ENCODE assay signal across 8 cellular contexts in genomic region chr3:64030741-64031140, GRCh38. TPM values are rescaled to one million over a fixed set of nuclear protein-coding genes. Genes with fewer than 3 reads are reported as not detected.
A peak's percentile ranks its signal among the peaks of the same experiment; 100 is the strongest.
DNase-seq lines count a peak whose midpoint lies in the region; ATAC-seq and TF ChIP-seq lines count a peak whose summit lies in the region.

No MANE protein-coding gene starts in this region.

- no CpG with 5 or more reads among the region's 16 CpGs for WGBS in H9 (ENCODE audit: extremely low coverage, insufficient read length, low lambda C conversion rate)
- WGBS in upper lobe of left lung, 2 donors: 5 to 6% methylated on average over 14 to 16 of the region's 16 CpGs

- H4K20me1 ChIP-seq in H9 (ENCODE audit: control insufficient read depth, insufficient read depth, insufficient read length): no peaks in the 10 kb centered on the region

- no peak overlapping the region for H3K14ac ChIP-seq in H9 (ENCODE audit: insufficient read depth, low read length)

- no peak overlapping the region for H2BK15ac ChIP-seq in H9 (ENCODE audit: low read depth, low read length)

- H3K36me3 ChIP-seq in upper lobe of left lung: no peaks in the 10 kb centered on the region

- no peak overlapping the region for H3K4ac ChIP-seq in H9 (ENCODE audit: low read depth, low read length)

- H2BK20ac ChIP-seq in H9 (ENCODE audit: low read depth, low read length, poor library complexity, severe bottlenecking): no peak overlapping the region

- H3K4me1 Mint-ChIP-seq in H9 (peaks cover 21 to 28% of the 10 kb centered on the region in 2 experiments), progenitor cell of endocrine pancreas (ENCODE audit: low read depth) (peaks cover 10% of the 10 kb centered on the region)

- no peaks in the 10 kb centered on the region for H3K27me3 ChIP-seq in H9 (ENCODE audit: insufficient read depth, low read length)
- H3K27me3 ChIP-seq in upper lobe of left lung: no peaks in the 10 kb centered on the region

- H2BK120ac ChIP-seq in H9 (ENCODE audit: low read depth, low read length, poor library complexity, severe bottlenecking): no peak overlapping the region

- 0 out of 2 replicates have a peak, but pooled peaks cover 4% of the 10 kb centered on the region for H3K4me1 ChIP-seq in H9 (ENCODE audit: insufficient read depth, low read length)
- H3K4me1 ChIP-seq in upper lobe of left lung: peaks cover 3 to 10% (median 6%) of the 10 kb centered on the region in 4 donors

- H3K79me1 ChIP-seq in H9 (ENCODE audit: insufficient read depth, low read depth, low read length, poor library complexity, severe bottlenecking): no peaks in the 10 kb centered on the region

- H3K79me2 ChIP-seq in H9 (ENCODE audit: insufficient read depth, low read length): no peaks in the 10 kb centered on the region

- H2BK12ac ChIP-seq in H9 (ENCODE audit: insufficient read length, low read depth, low read length): no peak overlapping the region

- in situ Hi-C loops in SK-MEL-5 (cut with HindIII; ENCODE audit: low pct_unique_long_range_greater_than_20kb, low sequenced_read_pairs): loop anchor here (25.0 kb wide), 1 partner anchor 157 kb away; no protein-coding TSS in a partner anchor

- no peak overlapping the region for H3K4me2 ChIP-seq in H9 (ENCODE audit: insufficient read depth, insufficient read length, low read length)

- H3K4me3 Mint-ChIP-seq in H9 (no peak overlapping the region), progenitor cell of endocrine pancreas (ENCODE audit: low read depth) (peak overlapping the region; percentile 43)

- no peak overlapping the region for H2AK5ac ChIP-seq in H9 (ENCODE audit: insufficient read length, low read length)

- TF ChIP-seq CTCF in H9 (conservative IDR thresholded peaks at IDR 0.05) (peak; percentile 94), progenitor cell of endocrine pancreas (IDR thresholded peaks at IDR 0.05; ENCODE audit: unreplicated experiment) (peak; percentile 94), upper lobe of left lung (IDR thresholded peaks at IDR 0.05) (peak; percentile 69 to 92 (median 88))

- H3K23ac ChIP-seq in H9 (ENCODE audit: insufficient read length, low read depth, low read length): no peak overlapping the region

- peaks cover 3% of the 10 kb centered on the region; the same call in 1 of the 2 replicates for H3K27me3 Mint-ChIP-seq in H9 (ENCODE audit: low read depth)
- peaks cover 8% of the 10 kb centered on the region for H3K27me3 Mint-ChIP-seq in progenitor cell of endocrine pancreas

- peak in 1 of 4 donors; percentile 39 for TF ChIP-seq POLR2A in upper lobe of left lung (IDR thresholded peaks at IDR 0.05)

- no peak overlapping the region for H3K9ac ChIP-seq in H9 (ENCODE audit: extremely low read depth, insufficient read length, low read length)

- H3T11ph ChIP-seq in H9 (ENCODE audit: low read length): no peak overlapping the region

- H4K8ac ChIP-seq in H9 (replicated peaks; ENCODE audit: insufficient read length, low read depth, low read length): no peak overlapping the region

- H3K36me3 Mint-ChIP-seq in H9 (ENCODE audit: insufficient read depth in 1 of 3, low read depth in 3 of 3) (no peaks in the 10 kb centered on the region), progenitor cell of endocrine pancreas (ENCODE audit: insufficient read depth) (no peaks in the 10 kb centered on the region)

- no peak overlapping the region for H2BK5ac ChIP-seq in H9 (ENCODE audit: insufficient read length, low read length)

- H3K9me3 ChIP-seq in H9 (ENCODE audit: control insufficient read depth, low read depth, low read length) (no peaks in the 10 kb centered on the region), upper lobe of left lung (no peaks in the 10 kb centered on the region)

- no peak overlapping the region for H4K5ac ChIP-seq in H9 (ENCODE audit: insufficient read length, low read depth, low read length)

- H3K23me2 ChIP-seq in H9 (ENCODE audit: insufficient read length, low read depth, low read length, poor library complexity, severe bottlenecking): no peaks in the 10 kb centered on the region

- H3K56ac ChIP-seq in H9 (ENCODE audit: insufficient read length, low read depth, low read length): no peak overlapping the region

- peak overlapping the region in 1 of 3 experiments; percentile 39; a peak in 3 of 7 replicates for H3K27ac Mint-ChIP-seq in H9
- H3K27ac Mint-ChIP-seq in progenitor cell of endocrine pancreas: peak overlapping the region; percentile 85

- H4K91ac ChIP-seq in H9 (ENCODE audit: insufficient read length, low read depth, low read length): no peak overlapping the region

- no peak overlapping the region for H2AFZ ChIP-seq in H9 (ENCODE audit: low read length)

- ATAC-seq in Right ventricle myocardium superior (ENCODE audit: poor library complexity): peak; percentile 89
- ATAC-seq in upper lobe of left lung (ENCODE audit: low FRiP score in 2 of 2): peak; percentile 89 to 96

- H3K9me3 Mint-ChIP-seq in H9: no peaks in the 10 kb centered on the region; a peak in 1 of 5 replicates
- H3K9me3 Mint-ChIP-seq in progenitor cell of endocrine pancreas (ENCODE audit: low read depth): peaks cover 14% of the 10 kb centered on the region

- DNase-seq in GM04504 (ENCODE audit: low read depth) (peak; percentile 23), H9 (peak; percentile 90), M059J (ENCODE audit: low read depth) (peak; percentile 52), SK-MEL-5 (ENCODE audit: low read depth, low spot score) (peak; percentile 74), Right ventricle myocardium superior (peak; percentile 76), progenitor cell of endocrine pancreas (ENCODE audit: low spot score, unreplicated experiment) (peak; percentile 62), upper lobe of left lung (peak; percentile 29 to 69)
- peak; percentile 76 for DNase-seq in activated naive CD4-positive, alpha-beta T cell treated with anti-CD3 and anti-CD28 coated beads, Interleukin-2, amount 50 U/mL, for 16 hours

- TF ChIP-seq EP300 in upper lobe of left lung (IDR thresholded peaks at IDR 0.05): no peak

- H3K4me3 ChIP-seq in upper lobe of left lung: peak overlapping the region in 3 of 4 donors; percentile 16 to 41 (median 22)

- H3K27ac ChIP-seq in H9 (ENCODE audit: insufficient read length, low read depth, low read length): no peak overlapping the region
- no peak overlapping the region for H3K27ac ChIP-seq in upper lobe of left lung

- intact Hi-C loops in Right ventricle myocardium superior (cut with DNase I): loop anchor here (10.0 kb wide), 1 partner anchor 194 kb away; the partner anchor contains the start of gene PRICKLE2

- H3K18ac ChIP-seq in H9 (ENCODE audit: insufficient read length, low read depth, low read length): no peak overlapping the region

RNA-seq across cellular contexts. Expression of gene PSMD6, which starts 7.4 kb away (rescaled TPM):
- total RNA-seq in H9 (2021) (112 and 113 TPM in 2 replicates), Right ventricle myocardium superior (77.8 TPM), progenitor cell of endocrine pancreas (76.9 and 77.6 TPM in 2 replicates), upper lobe of left lung (10 to 100 TPM; 41.2 to 69.3 (median 58.6) TPM)
- 62.8 and 85.1 TPM in 2 replicates for total RNA-seq in M059J (2014; rRNA removed; shearing (Covaris generic))
- total RNA-seq in SK-MEL-5 (2014; rRNA removed; shearing (Covaris generic)): 108 and 129 TPM in 2 replicates
- 93.0 and 101 TPM in 2 replicates for polyA plus RNA-seq in SK-MEL-5 (2015; cell fraction: cytosol; rRNA removed)
- polyA plus RNA-seq in SK-MEL-5 (2015; cell fraction: nucleus; rRNA removed): 187 and 191 TPM in 2 replicates

Comparison
In these comparisons a context has a peak if more than half of its experiments do, and no peak if none do; other contexts are left out.
1. DNase-seq: peak in every context shown above with its lines; median percentile 90 in H9; 76 in activated naive CD4-positive, alpha-beta T cell treated with anti-CD3 and anti-CD28 coated beads, Interleukin-2, amount 50 U/mL, for 16 hours; 76 in Right ventricle myocardium superior; 74 in SK-MEL-5; 62 in progenitor cell of endocrine pancreas; 52 in M059J; 49 in upper lobe of left lung; 23 in GM04504.